1 cellular context compared by ENCODE assay signal in genomic region chr11:76793834-76794291, GRCh38.
TF ChIP-seq lines count a peak whose summit lies in the region.

No MANE protein-coding gene starts in this region.

TF ChIP-seq in IMR-90, 13 proteins besides CTCF, POLR2A, EP300 and RAD21:
- TF ChIP-seq MXI1 (IDR thresholded peaks at IDR 0.05; ENCODE audit: borderline replicate concordance, low read depth, low read length), result no peak
